Comparison of ENCODE assay signal across 26 cellular contexts in the genomic region with DNA sequence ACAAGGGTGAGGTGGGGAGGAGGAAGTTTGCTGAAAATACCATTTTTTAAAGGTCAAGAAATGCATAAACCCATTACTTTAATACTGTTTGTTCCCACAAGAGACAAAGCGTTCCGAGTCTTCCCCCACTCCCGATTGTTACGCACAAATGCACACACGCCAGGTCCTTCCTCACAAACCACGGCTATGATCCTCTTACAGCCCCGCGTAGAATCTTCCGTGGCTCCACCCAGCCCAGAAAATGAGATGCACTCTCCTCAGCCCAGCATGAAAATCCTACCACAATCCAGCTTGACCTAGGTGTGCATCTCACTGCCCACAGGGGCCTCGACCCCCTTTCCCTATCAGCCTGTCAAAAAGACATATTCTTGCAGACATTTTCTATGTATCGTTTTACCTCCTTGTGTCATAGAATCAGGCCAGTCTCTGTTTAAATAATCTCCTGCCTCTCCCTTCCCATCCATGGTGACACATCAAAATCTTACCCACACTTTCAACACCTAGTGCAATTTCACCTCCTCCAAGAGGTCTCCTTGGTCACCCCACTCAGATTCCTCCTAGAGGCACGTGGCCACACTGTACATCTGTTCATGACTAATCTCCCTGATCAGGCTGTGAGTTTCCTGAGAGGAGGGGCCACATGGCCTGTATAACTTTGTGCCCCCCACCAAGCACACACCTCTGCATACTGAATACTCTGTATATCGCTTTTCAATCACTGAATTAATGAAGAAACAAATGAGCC.
DNase-seq lines count a peak whose midpoint lies in the region; ATAC-seq and TF ChIP-seq lines count a peak whose summit lies in the region.
"Had no signal": no experiment of that assay in that cellular context is flagged by ENCODE, and none has a peak within 500 bp of the region (broad histone marks: within the 10 kb centered on the region; RNA-seq: fewer than 3 reads in every experiment).

No MANE protein-coding gene starts in this region.

- peaks cover 2% of the 10 kb centered on the region for H3K27me3 Mint-ChIP-seq in activated T-helper 1 cell treated with anti-CD3 and anti-CD28 coated beads, Interleukin-12 subunit alpha, Interleukin-12 subunit beta, Interleukin-2, Interleukin-4 antibody, amounts not matched to agents 30 ng/mL and 10 ng/mL and 1 ng/mL, durations not matched to agents 14 hours and 24 hours and 36 hours (ENCODE audit: insufficient read depth)
- peaks cover 6% of the 10 kb centered on the region for H3K27me3 Mint-ChIP-seq in neural progenitor cell (ENCODE audit: insufficient read depth, low read depth)
- H3K27me3 Mint-ChIP-seq in CD4-positive, alpha-beta T cell, result no peaks in the 10 kb centered on the region
- H3K27me3 Mint-ChIP-seq: activated CD4-positive, alpha-beta memory T cell treated with anti-CD3 and anti-CD28 coated beads, Interleukin-2, amount 10 ng/mL, durations not matched to agents 7 days and 5 days; activated T-helper 17 cell treated with anti-CD3 and anti-CD28 coated beads, Interleukin-2, amount 50 U/mL, for 72 hours; B cell; effector memory CD8-positive, alpha-beta T cell had no signal

- H2AFZ ChIP-seq in MM.1S (ENCODE audit: low read length), result no peak overlapping the region
- no peak overlapping the region for H2AFZ ChIP-seq in neural progenitor cell (replicated peaks)

- H3F3A ChIP-seq in MM.1S (ENCODE audit: insufficient read depth, low read length) (no peaks in the 10 kb centered on the region), neural progenitor cell (ENCODE audit: low read depth) (no peaks in the 10 kb centered on the region)

- no peaks in the 10 kb centered on the region for H4K20me1 ChIP-seq in BLaER1 treated with 17β-estradiol and CSF1 and Interleukin-3, amounts not matched to agents 10 nM and 100 nM
- H4K20me1 ChIP-seq in MM.1S (ENCODE audit: insufficient read depth, low read length), result no peaks in the 10 kb centered on the region
- H4K20me1 ChIP-seq in neural progenitor cell (ENCODE audit: low read depth), result no peaks in the 10 kb centered on the region

- no peaks in the 10 kb centered on the region for H3K79me2 ChIP-seq in MM.1S (ENCODE audit: low read length)
- no peaks in the 10 kb centered on the region for H3K79me2 ChIP-seq in neural progenitor cell (ENCODE audit: low read depth)

- peaks cover 0 to 42% (median 22%) of the 10 kb centered on the region in 10 experiments; a peak in 14 of 20 replicates for H3K4me1 ChIP-seq in BLaER1 treated with 17β-estradiol and CSF1 and Interleukin-3, amounts not matched to agents 10 nM and 100 nM
- H3K4me1 ChIP-seq in MM.1S (ENCODE audit: low read length), result peaks cover 10% of the 10 kb centered on the region; the same call in 1 of the 2 replicates
- peaks cover 18% of the 10 kb centered on the region for H3K4me1 ChIP-seq in neural progenitor cell
- H3K4me1 ChIP-seq: stomach, thyroid gland had no signal

- no peaks in the 10 kb centered on the region for H3K9me2 ChIP-seq in MM.1S (replicated peaks; ENCODE audit: insufficient read depth, low read length)

- no peak overlapping the region for H3K4me3 Mint-ChIP-seq in activated T-helper 1 cell treated with anti-CD3 and anti-CD28 coated beads, Interleukin-12 subunit alpha, Interleukin-12 subunit beta, Interleukin-2, Interleukin-4 antibody, amounts not matched to agents 30 ng/mL and 10 ng/mL and 1 ng/mL, durations not matched to agents 14 hours and 24 hours and 36 hours
- H3K4me3 Mint-ChIP-seq in neural progenitor cell, result no peak overlapping the region
- no peak overlapping the region for H3K4me3 Mint-ChIP-seq in CD4-positive, alpha-beta T cell
- H3K4me3 Mint-ChIP-seq: activated CD4-positive, alpha-beta memory T cell treated with anti-CD3 and anti-CD28 coated beads, Interleukin-2, amount 10 ng/mL, durations not matched to agents 7 days and 5 days; activated naive CD4-positive, alpha-beta T cell treated with anti-CD3 and anti-CD28 coated beads, Interleukin-2, amount 50 U/mL, for 24 hours; activated T-helper 17 cell treated with anti-CD3 and anti-CD28 coated beads, Interleukin-2, amount 50 U/mL, for 72 hours; B cell; effector memory CD8-positive, alpha-beta T cell had no signal

- no peaks in the 10 kb centered on the region for H3K36me3 ChIP-seq in BLaER1 treated with 17β-estradiol and CSF1 and Interleukin-3, amounts not matched to agents 10 nM and 100 nM
- H3K36me3 ChIP-seq in MM.1S (replicated peaks; ENCODE audit: insufficient read depth, low read length), result no peaks in the 10 kb centered on the region
- no peaks in the 10 kb centered on the region for H3K36me3 ChIP-seq in neural progenitor cell
- H3K36me3 ChIP-seq: stomach, thyroid gland had no signal

- TF ChIP-seq CTCF in MM.1S (IDR thresholded peaks at IDR 0.05; ENCODE audit: low read length) (no peak), neural progenitor cell (IDR thresholded peaks at IDR 0.05) (no peak)
- no peak for TF ChIP-seq CTCF in CD4-positive, alpha-beta T cell (IDR thresholded peaks at IDR 0.05)

- no peak for ATAC-seq in CD4-positive, alpha-beta T cell (ENCODE audit: poor library complexity)
- ATAC-seq: activated T-helper 17 cell treated with anti-CD3 and anti-CD28 coated beads, Interleukin-2, amount 50 U/mL, for 72 hours; effector memory CD8-positive, alpha-beta T cell; mucosa of descending colon had no signal

- H3K4me3 ChIP-seq in BLaER1 treated with 17β-estradiol and CSF1 and Interleukin-3, amounts not matched to agents 10 nM and 100 nM, result no peak overlapping the region
- H3K4me3 ChIP-seq in MM.1S (ENCODE audit: low read length), result no peak overlapping the region
- no peak overlapping the region for H3K4me3 ChIP-seq in neural progenitor cell
- H3K4me3 ChIP-seq: lung, mucosa of descending colon, stomach, thyroid gland had no signal

- no peaks in the 10 kb centered on the region for H3K27me3 ChIP-seq in BLaER1 treated with 17β-estradiol and CSF1 and Interleukin-3, amounts not matched to agents 10 nM and 100 nM
- H3K27me3 ChIP-seq in MM.1S (replicated peaks; ENCODE audit: insufficient read depth, low read length) (no peaks in the 10 kb centered on the region), neural progenitor cell (no peaks in the 10 kb centered on the region)
- H3K27me3 ChIP-seq in CD4-positive, alpha-beta T cell (ENCODE audit: control insufficient read depth, insufficient read depth, low read length), result no peaks in the 10 kb centered on the region
- H3K27me3 ChIP-seq: stomach, thyroid gland had no signal

- H3K27ac Mint-ChIP-seq in activated T-helper 1 cell treated with anti-CD3 and anti-CD28 coated beads, Interleukin-12 subunit alpha, Interleukin-12 subunit beta, Interleukin-2, Interleukin-4 antibody, amounts not matched to agents 30 ng/mL and 10 ng/mL and 1 ng/mL, durations not matched to agents 14 hours and 24 hours and 36 hours, result peak overlapping the region; percentile 57
- H3K27ac Mint-ChIP-seq in neural progenitor cell, result peak overlapping the region; percentile 88
- no peak overlapping the region for H3K27ac Mint-ChIP-seq in CD4-positive, alpha-beta T cell
- H3K27ac Mint-ChIP-seq: activated CD4-positive, alpha-beta memory T cell treated with anti-CD3 and anti-CD28 coated beads, Interleukin-2, amount 10 ng/mL, durations not matched to agents 7 days and 5 days; activated naive CD4-positive, alpha-beta T cell treated with anti-CD3 and anti-CD28 coated beads, Interleukin-2, amount 50 U/mL, for 24 hours; activated T-helper 17 cell treated with anti-CD3 and anti-CD28 coated beads, Interleukin-2, amount 50 U/mL, for 72 hours; B cell; effector memory CD8-positive, alpha-beta T cell had no signal

- POLR2A ChIA-PET in CD4-positive, alpha-beta T cell (lab: Charles Lee), result no interaction called here

- H3K9me3 Mint-ChIP-seq in activated T-helper 1 cell treated with anti-CD3 and anti-CD28 coated beads, Interleukin-12 subunit alpha, Interleukin-12 subunit beta, Interleukin-2, Interleukin-4 antibody, amounts not matched to agents 30 ng/mL and 10 ng/mL and 1 ng/mL, durations not matched to agents 14 hours and 24 hours and 36 hours, result no peaks in the 10 kb centered on the region
- no peaks in the 10 kb centered on the region for H3K9me3 Mint-ChIP-seq in neural progenitor cell
- H3K9me3 Mint-ChIP-seq in CD4-positive, alpha-beta T cell, result no peaks in the 10 kb centered on the region
- H3K9me3 Mint-ChIP-seq: activated naive CD4-positive, alpha-beta T cell treated with anti-CD3 and anti-CD28 coated beads, Interleukin-2, amount 50 U/mL, for 24 hours; activated T-helper 17 cell treated with anti-CD3 and anti-CD28 coated beads, Interleukin-2, amount 50 U/mL, for 72 hours had no signal

- CTCF ChIA-PET in CD4-positive, alpha-beta T cell (lab: Charles Lee), result no interaction called here

- intact Hi-C loops in activated T-helper 1 cell treated with anti-CD3 and anti-CD28 coated beads, Interleukin-12 subunit alpha, Interleukin-12 subunit beta, Interleukin-2, Interleukin-4 antibody, amounts not matched to agents 30 ng/mL and 10 ng/mL and 1 ng/mL, durations not matched to agents 14 hours and 24 hours and 36 hours (cut with micrococcal nuclease), result no loop called here
- intact Hi-C loops in CD4-positive, alpha-beta T cell (cut with DNase I, micrococcal nuclease), result no loop called here

- peaks cover 0 to 7% (median 0%) of the 10 kb centered on the region in 11 experiments; a peak in 1 of 22 replicates for H3K9me3 ChIP-seq in BLaER1 treated with 17β-estradiol and CSF1 and Interleukin-3, amounts not matched to agents 10 nM and 100 nM (replicated peaks in 1 of 11)
- H3K9me3 ChIP-seq in MM.1S (replicated peaks; ENCODE audit: insufficient read depth, low read length) (no peaks in the 10 kb centered on the region), neural progenitor cell (ENCODE audit: low read depth) (no peaks in the 10 kb centered on the region)
- H3K9me3 ChIP-seq in CD4-positive, alpha-beta T cell (ENCODE audit: control insufficient read depth, low read length), result no peaks in the 10 kb centered on the region
- H3K9me3 ChIP-seq: mucosa of descending colon, stomach, thyroid gland had no signal

- H3K4me2 ChIP-seq in BLaER1 treated with 17β-estradiol and CSF1 and Interleukin-3, amounts not matched to agents 10 nM and 100 nM, result peak overlapping the region in 8 of 11 experiments; percentile 44 to 69 (median 52); a peak in 16 of 22 replicates
- H3K4me2 ChIP-seq in MM.1S (ENCODE audit: low read depth, low read length) (no peak overlapping the region), neural progenitor cell (no peak overlapping the region)

- DNase-seq in MM.1S (peak; percentile 4), neural progenitor cell (ENCODE audit: low spot score) (no peak), DMS153 treated with DMSO at 0.1 percent for 48 hours (lab: John Stamatoyannopoulos, UW; ENCODE audit: unreplicated experiment) (no peak), NCI-H2107 (lab: John Stamatoyannopoulos, UW) (no peak), OCI-M1 (lab: John Stamatoyannopoulos, UW) (no peak)
- DNase-seq in activated T-helper 1 cell treated with anti-CD3 and anti-CD28 coated beads, Interleukin-12 subunit alpha, Interleukin-12 subunit beta, Interleukin-2, Interleukin-4 antibody, amounts not matched to agents 30 ng/mL and 10 ng/mL and 1 ng/mL, durations not matched to agents 14 hours and 24 hours and 36 hours (ENCODE audit: low spot score), result no peak
- no peak for DNase-seq in CD4-positive, alpha-beta T cell
- DNase-seq: activated CD4-positive, alpha-beta memory T cell treated with anti-CD3 and anti-CD28 coated beads, Interleukin-2, amount 10 ng/mL, durations not matched to agents 7 days and 5 days; activated CD4-positive, CD25-positive, alpha-beta regulatory T cell treated with anti-CD3 and anti-CD28 coated beads, Interleukin-2, amount 50 U/mL, for 72 hours; activated CD8-positive, alpha-beta memory T cell treated with anti-CD3 and anti-CD28 coated beads, Interleukin-2, amount 50 U/mL, for 48 hours; COR-L47; effector memory CD8-positive, alpha-beta T cell; erythroblast; H7; head of caudate nucleus; KBM-7; kidney glomerular epithelial cell; mucosa of descending colon; NCI-H1436 treated with DMSO at 0.1 percent for 48 hours; stomach; thyroid gland had no signal

- no peak overlapping the region for H3K9ac ChIP-seq in BLaER1 treated with 17β-estradiol and CSF1 and Interleukin-3, amounts not matched to agents 10 nM and 100 nM
- H3K9ac ChIP-seq in MM.1S (ENCODE audit: low read length), result no peak overlapping the region
- H3K9ac ChIP-seq in neural progenitor cell, result no peak overlapping the region

- no peaks in the 10 kb centered on the region for H3K4me1 Mint-ChIP-seq in activated T-helper 1 cell treated with anti-CD3 and anti-CD28 coated beads, Interleukin-12 subunit alpha, Interleukin-12 subunit beta, Interleukin-2, Interleukin-4 antibody, amounts not matched to agents 30 ng/mL and 10 ng/mL and 1 ng/mL, durations not matched to agents 14 hours and 24 hours and 36 hours (ENCODE audit: low read depth)
- H3K4me1 Mint-ChIP-seq in neural progenitor cell, result peaks cover 24% of the 10 kb centered on the region
- H3K4me1 Mint-ChIP-seq in CD4-positive, alpha-beta T cell (ENCODE audit: low read depth), result no peaks in the 10 kb centered on the region
- H3K4me1 Mint-ChIP-seq: activated CD4-positive, alpha-beta memory T cell treated with anti-CD3 and anti-CD28 coated beads, Interleukin-2, amount 10 ng/mL, durations not matched to agents 7 days and 5 days; activated naive CD4-positive, alpha-beta T cell treated with anti-CD3 and anti-CD28 coated beads, Interleukin-2, amount 50 U/mL, for 24 hours; activated T-helper 17 cell treated with anti-CD3 and anti-CD28 coated beads, Interleukin-2, amount 50 U/mL, for 72 hours; B cell had no signal

- H3K36me3 Mint-ChIP-seq in activated T-helper 1 cell treated with anti-CD3 and anti-CD28 coated beads, Interleukin-12 subunit alpha, Interleukin-12 subunit beta, Interleukin-2, Interleukin-4 antibody, amounts not matched to agents 30 ng/mL and 10 ng/mL and 1 ng/mL, durations not matched to agents 14 hours and 24 hours and 36 hours (ENCODE audit: low read depth), result no peaks in the 10 kb centered on the region
- no peaks in the 10 kb centered on the region for H3K36me3 Mint-ChIP-seq in neural progenitor cell
- H3K36me3 Mint-ChIP-seq in CD4-positive, alpha-beta T cell (ENCODE audit: low read depth), result no peaks in the 10 kb centered on the region
- H3K36me3 Mint-ChIP-seq: activated naive CD4-positive, alpha-beta T cell treated with anti-CD3 and anti-CD28 coated beads, Interleukin-2, amount 50 U/mL, for 24 hours had no signal

- H3K27ac ChIP-seq in BLaER1 treated with 17β-estradiol and CSF1 and Interleukin-3, amounts not matched to agents 10 nM and 100 nM, result peak overlapping the region in 1 of 11 experiments; percentile 14; a peak in 2 of 22 replicates
- no peak overlapping the region for H3K27ac ChIP-seq in MM.1S (ENCODE audit: low read length)
- H3K27ac ChIP-seq in neural progenitor cell, result no peak overlapping the region
- H3K27ac ChIP-seq in CD4-positive, alpha-beta T cell (ENCODE audit: low read depth, low read length), result no peak overlapping the region
- H3K27ac ChIP-seq: stomach, thyroid gland had no signal

Comparison
In these comparisons a context has a peak if more than half of its experiments do, and no peak if none do; other contexts are left out.
1. H3K4me2 ChIP-seq: peak in BLaER1 treated with 17β-estradiol and CSF1 and Interleukin-3, amounts not matched to agents 10 nM and 100 nM (8 of 11); none in MM.1S (single experiment) and neural progenitor cell (single experiment).